ENCODE assay signal across 19 cellular contexts in the genomic region with DNA sequence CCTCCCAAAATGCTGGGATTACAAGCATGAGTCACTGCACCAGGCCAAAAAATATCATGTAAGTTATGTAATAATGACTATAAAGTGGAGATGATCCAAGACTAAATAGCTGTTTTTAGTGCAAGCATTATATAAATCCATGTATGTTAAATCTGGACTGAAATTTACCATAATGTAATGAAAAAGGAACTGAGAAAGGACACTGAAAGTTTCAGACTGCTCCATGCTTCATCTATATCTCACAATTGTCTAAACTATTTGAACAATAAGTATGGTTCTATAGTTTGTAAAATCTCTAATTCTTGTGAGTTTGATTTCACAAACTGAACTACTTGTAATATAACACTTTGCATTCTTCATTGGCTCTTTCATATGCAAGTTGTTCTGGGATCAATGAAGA.
DNase-seq lines count a peak whose midpoint lies in the region; ATAC-seq and TF ChIP-seq lines count a peak whose summit lies in the region.
"Had no signal": no experiment of that assay in that cellular context is flagged by ENCODE, and none has a peak within 500 bp of the region (broad histone marks: within the 10 kb centered on the region; RNA-seq: fewer than 3 reads in every experiment).

No MANE protein-coding gene starts in this region.

- no peak for DNase-seq in HFFc6
- DNase-seq in GM19240 (ENCODE audit: insufficient read length, low spot score): no peak
- no peak for DNase-seq in left lung
- no peak for DNase-seq in colonic mucosa
- DNase-seq: ACHN; C1 segment of cervical spinal cord; CD8-positive, alpha-beta memory T cell; H9; NCI-H1105; NCI-H2081; NCI-H2171 treated with DMSO at 0.1 percent for 48 hours; NCI-H748 treated with DMSO at 0.1 percent for 48 hours; NK-92 treated with Interleukin-12 subunit alpha and Interleukin-12 subunit beta, amount 100 ng/mL, for 24 hours; SW 1271; T-helper 2 cell had no signal

- H3K9me3 ChIP-seq in left lung (peaks cover 0 to 11% of the 10 kb centered on the region in 2 donors), colonic mucosa (no peaks in the 10 kb centered on the region)

- no peaks in the 10 kb centered on the region for H3K9me3 Mint-ChIP-seq in HFFc6
- H3K9me3 Mint-ChIP-seq: H9 had no signal

- peak overlapping the region; percentile 46; the same call in 1 of the 2 replicates for H3K27ac Mint-ChIP-seq in HFFc6
- H3K27ac Mint-ChIP-seq: CD8-positive, alpha-beta memory T cell; H9 had no signal

- no peak for TF ChIP-seq CTCF in HFFc6 (IDR thresholded peaks at IDR 0.05)
- no peak for TF ChIP-seq CTCF in left lung (IDR thresholded peaks at IDR 0.05)
- no peak for TF ChIP-seq CTCF in colonic mucosa (IDR thresholded peaks at IDR 0.05)

- peaks cover 23% of the 10 kb centered on the region for H3K4me1 Mint-ChIP-seq in HFFc6 (ENCODE audit: low read depth)
- H3K4me1 Mint-ChIP-seq: CD8-positive, alpha-beta memory T cell; H9 had no signal

- H3K27me3 ChIP-seq in left lung (no peaks in the 10 kb centered on the region), colonic mucosa (no peaks in the 10 kb centered on the region)

- intact Hi-C loops in left lung (cut with DNase I): no loop called here
- intact Hi-C loops in colonic mucosa (cut with DNase I): no loop called here

- H3K36me3 Mint-ChIP-seq in HFFc6 (ENCODE audit: low read depth): no peaks in the 10 kb centered on the region
- H3K36me3 Mint-ChIP-seq: CD8-positive, alpha-beta memory T cell had no signal

- H3K36me3 ChIP-seq in left lung (no peaks in the 10 kb centered on the region), colonic mucosa (no peaks in the 10 kb centered on the region)

- no peak overlapping the region for H3K9ac ChIP-seq in colonic mucosa (ENCODE audit: low read depth in 2 of 2, low read length in 2 of 2)

- no peak overlapping the region for H3K4me3 Mint-ChIP-seq in HFFc6
- H3K4me3 Mint-ChIP-seq: CD8-positive, alpha-beta memory T cell; H9 had no signal

- no peaks in the 10 kb centered on the region; the same call in 1 of the 2 replicates for H3K27me3 Mint-ChIP-seq in HFFc6 (ENCODE audit: insufficient read depth)

- H3K4me3 ChIP-seq in left lung (no peak overlapping the region), colonic mucosa (no peak overlapping the region)

- ATAC-seq in GM18868 (IDR thresholded peaks at IDR 0.05; ENCODE audit: unreplicated experiment) (peak; percentile 50), HG03432 (IDR thresholded peaks at IDR 0.05; ENCODE audit: unreplicated experiment) (peak; percentile 46), HG03045 (IDR thresholded peaks at IDR 0.05; ENCODE audit: unreplicated experiment) (no peak), left lung (no peak)
- ATAC-seq: Right ventricle myocardium inferior had no signal

- no peak overlapping the region for H3K27ac ChIP-seq in left lung
- H3K27ac ChIP-seq in colonic mucosa: no peak overlapping the region

- H3K4me1 ChIP-seq in left lung (no peaks in the 10 kb centered on the region), colonic mucosa (no peaks in the 10 kb centered on the region)

Comparison
In these comparisons a context has a peak if more than half of its experiments do, and no peak if none do; other contexts are left out.
1. ATAC-seq: peak in GM18868 (single experiment) and HG03432 (single experiment); none in HG03045 (single experiment) and left lung (single experiment).